ENCODE assay signal across 8 cellular contexts in genomic region chr6:106102034-106102433, GRCh38. TPM values are rescaled to one million over a fixed set of nuclear protein-coding genes. Genes with fewer than 3 reads are reported as not detected.
DNase-seq lines count a peak whose midpoint lies in the region; ATAC-seq and TF ChIP-seq lines count a peak whose summit lies in the region.

No MANE protein-coding gene starts in this region.

- H3K9ac ChIP-seq in H9 (ENCODE audit: extremely low read depth, insufficient read length, low read length): no peak overlapping the region
- H3K9ac ChIP-seq in neural progenitor cell: no peak overlapping the region

- no peaks in the 10 kb centered on the region for H3K79me2 ChIP-seq in H9 (ENCODE audit: insufficient read depth, low read length)
- no peaks in the 10 kb centered on the region for H3K79me2 ChIP-seq in neural progenitor cell (ENCODE audit: low read depth)

- no peak overlapping the region for H2AK5ac ChIP-seq in H9 (ENCODE audit: insufficient read length, low read length)

- H3K23me2 ChIP-seq in H9 (ENCODE audit: insufficient read length, low read depth, low read length, poor library complexity, severe bottlenecking): peaks cover 5% of the 10 kb centered on the region

- H3K14ac ChIP-seq in H9 (ENCODE audit: insufficient read depth, low read length): no peak overlapping the region

- DNase-seq in T-helper 2 cell treated with Interferon-gamma antibody and Interleukin-4, amounts not matched to agents 5 μg/mL and 100 μg/mL, for 36 hours (ENCODE audit: low spot score): peak; percentile 80
- peak; percentile 72 for DNase-seq in stimulated activated CD4-positive, alpha-beta T cell treated with anti-CD3 and anti-CD28 coated beads, Interleukin-1b, Interleukin-23, amount 100 ng/mL, for 48 hours
- DNase-seq in midbrain (lab: John Stamatoyannopoulos, UW) (no peak), LoVo (ENCODE audit: low spot score) (no peak), H9 (no peak), neural progenitor cell (ENCODE audit: low spot score) (no peak)

- no peak overlapping the region for H3K4me3 ChIP-seq in neural progenitor cell

- WGBS in H9 (ENCODE audit: extremely low coverage, insufficient read length, low lambda C conversion rate): no CpG with 5 or more reads among the region's 5 CpGs

- H3K23ac ChIP-seq in H9 (ENCODE audit: insufficient read length, low read depth, low read length): no peak overlapping the region

- peaks cover 74% of the 10 kb centered on the region for H3K4me1 Mint-ChIP-seq in T-helper 2 cell treated with Interferon-gamma antibody and Interleukin-4, amounts not matched to agents 5 μg/mL and 100 μg/mL, for 36 hours (ENCODE audit: low read depth)
- H3K4me1 Mint-ChIP-seq in H9 (peaks cover 25 to 41% of the 10 kb centered on the region in 2 experiments), neural progenitor cell (peaks cover 23% of the 10 kb centered on the region)

- H3K4ac ChIP-seq in H9 (ENCODE audit: low read depth, low read length): no peak overlapping the region

- TF ChIP-seq CTCF in H9 (conservative IDR thresholded peaks at IDR 0.05) (no peak), neural progenitor cell (IDR thresholded peaks at IDR 0.05) (no peak)

- H3K27me3 ChIP-seq in H9 (ENCODE audit: insufficient read depth, low read length): peaks cover 2% of the 10 kb centered on the region; the same call in 1 of the 2 replicates
- peaks cover 15% of the 10 kb centered on the region for H3K27me3 ChIP-seq in neural progenitor cell

- H4K8ac ChIP-seq in H9 (replicated peaks; ENCODE audit: insufficient read length, low read depth, low read length): no peak overlapping the region

- ATAC-seq in GM18867 (IDR thresholded peaks at IDR 0.05; ENCODE audit: unreplicated experiment): peak; percentile 58
- ATAC-seq in HG02642 (IDR thresholded peaks at IDR 0.05; ENCODE audit: poor library complexity, unreplicated experiment): peak; percentile 60

- no peak overlapping the region for H2BK15ac ChIP-seq in H9 (ENCODE audit: low read depth, low read length)

- no peak overlapping the region for H2BK20ac ChIP-seq in H9 (ENCODE audit: low read depth, low read length, poor library complexity, severe bottlenecking)

- no peak overlapping the region for H3K56ac ChIP-seq in H9 (ENCODE audit: insufficient read length, low read depth, low read length)

- no peaks in the 10 kb centered on the region for H3K9me3 Mint-ChIP-seq in T-helper 2 cell treated with Interferon-gamma antibody and Interleukin-4, amounts not matched to agents 5 μg/mL and 100 μg/mL, for 36 hours
- H3K9me3 Mint-ChIP-seq in H9: no peaks in the 10 kb centered on the region
- H3K9me3 Mint-ChIP-seq in neural progenitor cell: no peaks in the 10 kb centered on the region

- no peak overlapping the region for H3K4me2 ChIP-seq in H9 (ENCODE audit: insufficient read depth, insufficient read length, low read length)
- H3K4me2 ChIP-seq in neural progenitor cell: no peak overlapping the region

- peaks cover 92% of the 10 kb centered on the region for H3K36me3 Mint-ChIP-seq in T-helper 2 cell treated with Interferon-gamma antibody and Interleukin-4, amounts not matched to agents 5 μg/mL and 100 μg/mL, for 36 hours (ENCODE audit: low read depth)
- H3K36me3 Mint-ChIP-seq in H9 (ENCODE audit: insufficient read depth in 1 of 3, low read depth in 3 of 3): peaks cover 0 to 9% (median 0%) of the 10 kb centered on the region in 3 experiments; a peak in 1 of 7 replicates
- H3K36me3 Mint-ChIP-seq in neural progenitor cell: no peaks in the 10 kb centered on the region

- H3K9me3 ChIP-seq in H9 (ENCODE audit: control insufficient read depth, low read depth, low read length) (no peaks in the 10 kb centered on the region), neural progenitor cell (ENCODE audit: low read depth) (no peaks in the 10 kb centered on the region)

- H2AFZ ChIP-seq in H9 (ENCODE audit: low read length) (no peak overlapping the region), neural progenitor cell (replicated peaks) (no peak overlapping the region)

- H3F3A ChIP-seq in neural progenitor cell (ENCODE audit: low read depth): peaks cover 14% of the 10 kb centered on the region

- H2BK12ac ChIP-seq in H9 (ENCODE audit: insufficient read length, low read depth, low read length): no peak overlapping the region

- no peak overlapping the region for H2BK5ac ChIP-seq in H9 (ENCODE audit: insufficient read length, low read length)

- no peaks in the 10 kb centered on the region for H3K36me3 ChIP-seq in neural progenitor cell

- H3K27me3 Mint-ChIP-seq in T-helper 2 cell treated with Interferon-gamma antibody and Interleukin-4, amounts not matched to agents 5 μg/mL and 100 μg/mL, for 36 hours (ENCODE audit: low read depth): no peaks in the 10 kb centered on the region
- H3K27me3 Mint-ChIP-seq in H9 (ENCODE audit: low read depth) (peaks cover 3% of the 10 kb centered on the region), neural progenitor cell (ENCODE audit: insufficient read depth, low read depth) (peaks cover 38% of the 10 kb centered on the region)

- H2BK120ac ChIP-seq in H9 (ENCODE audit: low read depth, low read length, poor library complexity, severe bottlenecking): no peak overlapping the region

- peaks cover 3% of the 10 kb centered on the region; the same call in 1 of the 2 replicates for H3K4me1 ChIP-seq in H9 (ENCODE audit: insufficient read depth, low read length)
- peaks cover 38% of the 10 kb centered on the region for H3K4me1 ChIP-seq in neural progenitor cell

- peak overlapping the region; percentile 93 for H3K4me3 Mint-ChIP-seq in T-helper 2 cell treated with Interferon-gamma antibody and Interleukin-4, amounts not matched to agents 5 μg/mL and 100 μg/mL, for 36 hours
- H3K4me3 Mint-ChIP-seq in H9 (no peak overlapping the region), neural progenitor cell (no peak overlapping the region)

- no peak overlapping the region for H3T11ph ChIP-seq in H9 (ENCODE audit: low read length)

- peak overlapping the region; percentile 95 for H3K27ac Mint-ChIP-seq in T-helper 2 cell treated with Interferon-gamma antibody and Interleukin-4, amounts not matched to agents 5 μg/mL and 100 μg/mL, for 36 hours
- no peak overlapping the region for H3K27ac Mint-ChIP-seq in H9
- no peak overlapping the region for H3K27ac Mint-ChIP-seq in neural progenitor cell

- H3K18ac ChIP-seq in H9 (ENCODE audit: insufficient read length, low read depth, low read length): no peak overlapping the region

- no peaks in the 10 kb centered on the region for H3K79me1 ChIP-seq in H9 (ENCODE audit: insufficient read depth, low read depth, low read length, poor library complexity, severe bottlenecking)

- H4K5ac ChIP-seq in H9 (ENCODE audit: insufficient read length, low read depth, low read length): no peak overlapping the region

- H4K20me1 ChIP-seq in H9 (ENCODE audit: control insufficient read depth, insufficient read depth, insufficient read length) (no peaks in the 10 kb centered on the region), neural progenitor cell (ENCODE audit: low read depth) (no peaks in the 10 kb centered on the region)

- H3K27ac ChIP-seq in H9 (ENCODE audit: insufficient read length, low read depth, low read length): no peak overlapping the region
- H3K27ac ChIP-seq in neural progenitor cell: no peak overlapping the region

- no peak overlapping the region for H4K91ac ChIP-seq in H9 (ENCODE audit: insufficient read length, low read depth, low read length)

RNA-seq across cellular contexts. Expression of gene PRDM1, which starts 15.9 kb away (rescaled TPM):
- total RNA-seq in H9 (2021) (2.3 and 2.9 TPM in 2 replicates), neural progenitor cell (ENCODE audit: low replicate concordance) (0.37 and 0.43 TPM in 2 replicates)

Comparison
In these comparisons a context has a peak if more than half of its experiments do, and no peak if none do; other contexts are left out.
1. DNase-seq: peak in T-helper 2 cell treated with Interferon-gamma antibody and Interleukin-4, amounts not matched to agents 5 μg/mL and 100 μg/mL, for 36 hours (single experiment) and stimulated activated CD4-positive, alpha-beta T cell treated with anti-CD3 and anti-CD28 coated beads, Interleukin-1b, Interleukin-23, amount 100 ng/mL, for 48 hours (single experiment); none in midbrain (single experiment), LoVo (single experiment), H9 (single experiment) and neural progenitor cell (single experiment).